ENCODE assay signal across 11 cellular contexts in genomic region chr3:149020196-149020838, GRCh38. TPM values are rescaled to one million over a fixed set of nuclear protein-coding genes. Genes with fewer than 3 reads are reported as not detected.
A peak's percentile ranks its signal among the peaks of the same experiment; 100 is the strongest.
DNase-seq lines count a peak whose midpoint lies in the region; ATAC-seq and TF ChIP-seq lines count a peak whose summit lies in the region.
"Had no signal": no experiment of that assay in that cellular context is flagged by ENCODE, and none has a peak within 500 bp of the region (broad histone marks: within the 10 kb centered on the region; RNA-seq: fewer than 3 reads in every experiment).

No MANE protein-coding gene starts in this region.

- DNase-seq in Right ventricle myocardium superior: peak; percentile 53
- no peak for DNase-seq in right atrium auricular region (ENCODE audit: low spot score)
- DNase-seq in dermis blood vessel endothelial cell: peak; percentile 55
- DNase-seq in transverse colon: no peak
- no peak for DNase-seq in T1000 (lab: John Stamatoyannopoulos, UW)
- DNase-seq in lower leg skin (ENCODE audit: low spot score in 2 of 2): no peak
- no peak for DNase-seq in kidney glomerular epithelial cell (lab: John Stamatoyannopoulos, UW)
- DNase-seq: activated naive CD4-positive, alpha-beta T cell treated with anti-CD3 and anti-CD28 coated beads, Interleukin-2, amount 10 ng/mL, durations not matched to agents 7 days and 5 days; DMS153; T-helper 9 cell had no signal

- no peak for TF ChIP-seq CTCF in right atrium auricular region (IDR thresholded peaks at IDR 0.05)
- no peak for TF ChIP-seq CTCF in transverse colon (IDR thresholded peaks at IDR 0.05)
- TF ChIP-seq CTCF in lower leg skin (IDR thresholded peaks at IDR 0.05): no peak

- H3K4me3 ChIP-seq in right atrium auricular region (no peak overlapping the region), iPS-20b (ENCODE audit: low read length) (peak overlapping the region; percentile 36; the same call in 1 of the 2 replicates), transverse colon (no peak overlapping the region), lower leg skin (ENCODE audit: low read depth, poor library complexity, severe bottlenecking) (no peak overlapping the region)

- H3K9ac ChIP-seq in iPS-20b (ENCODE audit: low read depth, low read length): no peak overlapping the region; the same call in 1 of the 2 replicates

- peaks cover 0 to 6% of the 10 kb centered on the region in 2 donors for H3K9me3 ChIP-seq in right atrium auricular region
- peaks cover 16% of the 10 kb centered on the region for H3K9me3 ChIP-seq in iPS-20b (ENCODE audit: insufficient read depth, low read depth, low read length)
- H3K9me3 ChIP-seq in transverse colon: no peaks in the 10 kb centered on the region

- TF ChIP-seq EP300 in transverse colon (IDR thresholded peaks at IDR 0.05; ENCODE audit: low read depth): no peak

- 62 to 67% methylated on average over 3 of the region's 3 CpGs for WGBS in transverse colon (ENCODE audit: low coverage in 1 of 2), 2 donors
- 76 to 78% methylated on average over 3 of the region's 3 CpGs for WGBS in lower leg skin, 2 donors

- H3K4me1 ChIP-seq in right atrium auricular region (peaks cover 0 to 51% of the 10 kb centered on the region in 2 donors), iPS-20b (ENCODE audit: insufficient read depth, low read length) (peaks cover 27% of the 10 kb centered on the region), transverse colon (peaks cover 0 to 21% (median 3%) of the 10 kb centered on the region in 4 donors)

- in situ Hi-C loops in transverse colon (cut with MboI; ENCODE audit: low pct_ligation_motif_present in 1 of 4, low pct_unique_long_range_greater_than_20kb in 1 of 4, low sequenced_read_pairs in 3 of 4): no loop called here

- TF ChIP-seq POLR2A in transverse colon (IDR thresholded peaks at IDR 0.05) (no peak), lower leg skin (IDR thresholded peaks at IDR 0.05) (no peak)

- no peaks in the 10 kb centered on the region for H3K27me3 ChIP-seq in right atrium auricular region
- no peaks in the 10 kb centered on the region for H3K27me3 ChIP-seq in iPS-20b (ENCODE audit: insufficient read depth, low read length)
- no peaks in the 10 kb centered on the region for H3K27me3 ChIP-seq in transverse colon

- H3K36me3 ChIP-seq in right atrium auricular region (peaks cover 31% of the 10 kb centered on the region), iPS-20b (ENCODE audit: insufficient read depth, low read depth, low read length) (peaks cover 24% of the 10 kb centered on the region), transverse colon (peaks cover 0 to 22% (median 10%) of the 10 kb centered on the region in 4 donors)

- intact Hi-C loops in Right ventricle myocardium superior (cut with DNase I) (loop anchor here (10.0 kb wide), 1 partner anchor 46 kb away; no protein-coding TSS in a partner anchor), transverse colon (cut with DNase I; ENCODE audit: low total_unique reads) (no loop called here), lower leg skin (cut with DNase I; ENCODE audit: low total_unique reads) (no loop called here)

- H3K27ac ChIP-seq in right atrium auricular region: peak overlapping the region in 1 of 2 donors; percentile 48
- H3K27ac ChIP-seq in iPS-20b (ENCODE audit: low read length): peak overlapping the region; percentile 38
- peak overlapping the region in 3 of 4 donors; percentile 6 to 32 (median 19) for H3K27ac ChIP-seq in transverse colon

- ATAC-seq in Right ventricle myocardium superior (ENCODE audit: poor library complexity): peak; percentile 65

RNA-seq across cellular contexts. Expression of gene GYG1, which starts 29.0 kb away (rescaled TPM):
- total RNA-seq in Right ventricle myocardium superior (171 TPM), right atrium auricular region (10 to 100 TPM; 67.9 to 70.7 TPM), dermis blood vessel endothelial cell (38.6 and 48.0 TPM in 2 replicates), transverse colon (10 to 100 TPM; 19.8 to 89.8 (median 35.3) TPM), lower leg skin (10 to 100 TPM in 1 of 4 donors, 1 to 10 TPM in 3; 6.7 to 12.3 (median 7.5) TPM)

Comparison
In these comparisons a context has a peak if more than half of its experiments do, and no peak if none do; other contexts are left out.
1. DNase-seq: peak in Right ventricle myocardium superior (single experiment) and dermis blood vessel endothelial cell (single experiment); none in right atrium auricular region (single experiment), transverse colon (single experiment), T1000 (single experiment), lower leg skin (0 of 2) and kidney glomerular epithelial cell (single experiment).